Comparison of ENCODE assay signal across 17 cellular contexts in the genomic region with DNA sequence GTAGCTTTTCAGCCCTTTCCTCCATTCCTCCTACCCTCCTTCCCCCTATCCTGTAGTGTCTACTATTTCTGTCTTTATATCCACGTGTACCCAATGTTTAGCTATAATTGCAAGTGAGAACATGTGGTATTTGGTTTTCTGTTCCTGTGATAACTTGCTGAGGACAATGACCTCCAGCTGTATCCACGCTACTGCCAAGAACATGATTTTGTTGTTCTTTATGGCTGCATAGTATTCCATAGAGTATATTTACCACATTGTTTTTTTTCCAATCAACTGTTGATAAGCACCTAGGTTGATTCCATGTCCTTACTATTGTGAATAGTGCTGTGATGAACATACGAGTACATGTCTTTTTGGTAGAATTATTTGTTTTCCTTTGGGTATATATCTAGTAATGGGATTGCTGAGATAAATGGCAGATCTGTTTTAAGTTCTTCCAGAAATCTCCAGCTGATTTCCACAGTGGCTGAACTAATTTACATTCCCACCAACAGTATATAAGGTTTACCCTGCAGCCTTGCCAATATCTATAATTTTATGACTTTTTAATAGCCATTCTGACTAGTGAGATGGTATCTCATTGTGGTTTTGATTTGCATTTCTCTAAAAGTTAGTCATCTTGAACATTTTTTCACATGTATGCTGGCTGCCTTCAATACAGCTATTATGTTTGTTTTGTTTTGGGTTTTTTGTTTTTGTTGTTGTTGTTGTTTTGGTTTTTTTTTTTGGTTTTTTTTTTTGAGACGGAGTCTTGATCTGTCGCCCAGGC. TPM values are rescaled to one million over a fixed set of nuclear protein-coding genes. Genes with fewer than 3 reads are reported as not detected.
DNase-seq lines count a peak whose midpoint lies in the region; ATAC-seq and TF ChIP-seq lines count a peak whose summit lies in the region.
"Had no signal": no experiment of that assay in that cellular context is flagged by ENCODE, and none has a peak within 500 bp of the region (broad histone marks: within the 10 kb centered on the region; RNA-seq: fewer than 3 reads in every experiment).

No MANE protein-coding gene starts in this region.

- H3K27me3 Mint-ChIP-seq in stimulated activated naive CD8-positive, alpha-beta T cell treated with anti-CD3 and anti-CD28 coated beads, Interleukin-15, amount 100 ng/mL, for 72 hours: no peaks in the 10 kb centered on the region

- no peaks in the 10 kb centered on the region for H3K9me3 ChIP-seq in Karpas-422 (ENCODE audit: low read length)
- H3K9me3 ChIP-seq: BLaER1 treated with 17β-estradiol and CSF1 and Interleukin-3, amounts not matched to agents 10 nM and 100 nM; MG63; Peyer's patch had no signal

- H3K36me3 ChIP-seq in Karpas-422 (ENCODE audit: insufficient read depth, low read length): peaks cover 47% of the 10 kb centered on the region

- no peak overlapping the region for H3K9ac ChIP-seq in Karpas-422 (ENCODE audit: low read length)
- H3K9ac ChIP-seq: BLaER1 treated with 17β-estradiol and CSF1 and Interleukin-3, amounts not matched to agents 10 nM and 100 nM had no signal

- H3K4me3 ChIP-seq in Karpas-422 (ENCODE audit: low read length): no peak overlapping the region
- H3K4me3 ChIP-seq in astrocyte of the cerebellum (ENCODE audit: low read depth, low read length): no peak overlapping the region
- H3K4me3 ChIP-seq: BLaER1 treated with 17β-estradiol and CSF1 and Interleukin-3, amounts not matched to agents 10 nM and 100 nM; MG63; Peyer's patch had no signal

- no peak for DNase-seq in stimulated activated naive CD8-positive, alpha-beta T cell treated with anti-CD3 and anti-CD28 coated beads, Interleukin-15, amount 100 ng/mL, for 72 hours
- no peak for DNase-seq in stimulated activated naive CD8-positive, alpha-beta T cell treated with anti-CD3 and anti-CD28 coated beads, Interleukin-15, Interleukin-2, amounts not matched to agents 100 U/mL and 50 U/mL, for 24 hours
- peak; percentile 37 for DNase-seq in Karpas-422
- DNase-seq in astrocyte of the cerebellum (ENCODE audit: low read depth): peak; percentile 26
- DNase-seq in NCI-H82 treated with DMSO at 0.1 percent for 48 hours (lab: John Stamatoyannopoulos, UW; ENCODE audit: unreplicated experiment): no peak
- no peak for DNase-seq in A172 (ENCODE audit: low spot score)
- DNase-seq: DMS 273 treated with DMSO at 0.1 percent for 48 hours, MG63, NCI-H1092 treated with DMSO at 0.1 percent for 48 hours, NCI-H1694 treated with DMSO at 0.1 percent for 48 hours, NCI-H446, NCI-H774, Peyer's patch, Right ventricle myocardium superior had no signal

- in situ Hi-C loops in astrocyte of the cerebellum (cut with HindIII; ENCODE audit: low sequenced_read_pairs): loop anchor here (10.0 to 25.0 kb wide), 2 partner anchors 65 to 433 kb away; no protein-coding TSS in a partner anchor

- H3K4me3 Mint-ChIP-seq in stimulated activated naive CD8-positive, alpha-beta T cell treated with anti-CD3 and anti-CD28 coated beads, Interleukin-15, amount 100 ng/mL, for 72 hours: no peak overlapping the region

- no peaks in the 10 kb centered on the region for H3K27me3 ChIP-seq in Karpas-422 (ENCODE audit: low read length)
- H3K27me3 ChIP-seq: BLaER1 treated with 17β-estradiol and CSF1 and Interleukin-3, amounts not matched to agents 10 nM and 100 nM; MG63; Peyer's patch had no signal

- H3K79me2 ChIP-seq in Karpas-422 (ENCODE audit: low read length): no peaks in the 10 kb centered on the region

- no peaks in the 10 kb centered on the region for H3K9me2 ChIP-seq in Karpas-422 (replicated peaks; ENCODE audit: insufficient read depth, low read length)

- H3K27ac Mint-ChIP-seq in stimulated activated naive CD8-positive, alpha-beta T cell treated with anti-CD3 and anti-CD28 coated beads, Interleukin-15, amount 100 ng/mL, for 72 hours: peak overlapping the region in 1 of 2 donors; percentile 20

- H2AFZ ChIP-seq in Karpas-422 (ENCODE audit: low read length): no peak overlapping the region

- no peaks in the 10 kb centered on the region for H4K20me1 ChIP-seq in Karpas-422 (ENCODE audit: insufficient read depth, low read depth, low read length)

- H3K9me3 Mint-ChIP-seq in stimulated activated naive CD8-positive, alpha-beta T cell treated with anti-CD3 and anti-CD28 coated beads, Interleukin-15, amount 100 ng/mL, for 72 hours: no peaks in the 10 kb centered on the region

- no peak overlapping the region for H3K27ac ChIP-seq in Karpas-422 (ENCODE audit: low read length)
- H3K27ac ChIP-seq: BLaER1 treated with 17β-estradiol and CSF1 and Interleukin-3, amounts not matched to agents 10 nM and 100 nM; Peyer's patch had no signal

- H3K4me1 ChIP-seq in Karpas-422 (ENCODE audit: low read length): no peaks in the 10 kb centered on the region
- H3K4me1 ChIP-seq: BLaER1 treated with 17β-estradiol and CSF1 and Interleukin-3, amounts not matched to agents 10 nM and 100 nM; Peyer's patch had no signal

- H3K4me1 Mint-ChIP-seq in stimulated activated naive CD8-positive, alpha-beta T cell treated with anti-CD3 and anti-CD28 coated beads, Interleukin-15, amount 100 ng/mL, for 72 hours: no peaks in the 10 kb centered on the region

- TF ChIP-seq CTCF in astrocyte of the cerebellum (IDR thresholded peaks at IDR 0.05; ENCODE audit: low read depth, low read length, missing control alignments): no peak

- peak; percentile 66 for ATAC-seq in stimulated activated naive CD8-positive, alpha-beta T cell treated with anti-CD3 and anti-CD28 coated beads, Interleukin-15, amount 100 ng/mL, for 72 hours
- ATAC-seq in stimulated activated naive CD8-positive, alpha-beta T cell treated with anti-CD3 and anti-CD28 coated beads, Interleukin-15, Interleukin-2, amounts not matched to agents 100 U/mL and 50 U/mL, for 24 hours: no peak
- no peak for ATAC-seq in GM21717 (IDR thresholded peaks at IDR 0.05; ENCODE audit: unreplicated experiment)
- ATAC-seq: HCT116 had no signal

- H3K4me2 ChIP-seq in Karpas-422 (ENCODE audit: low read depth, low read length, poor library complexity, severe bottlenecking): no peak overlapping the region
- H3K4me2 ChIP-seq: BLaER1 treated with 17β-estradiol and CSF1 and Interleukin-3, amounts not matched to agents 10 nM and 100 nM had no signal

RNA-seq across cellular contexts. Expression of a gene that starts 10.9 kb away (rescaled TPM):
- total RNA-seq in Karpas-422 (2014; rRNA removed; shearing (Covaris generic); ENCODE audit: low replicate concordance): 57.3 and 78.3 TPM in 2 replicates
- total RNA-seq in A172 (2014; rRNA removed; shearing (Covaris generic)): 416 and 441 TPM in 2 replicates

RNA-seq across cellular contexts. Expression of a gene that starts 31.5 kb away (rescaled TPM):
- 43.5 and 51.3 TPM in 2 replicates for total RNA-seq in Karpas-422 (2014; rRNA removed; shearing (Covaris generic); ENCODE audit: low replicate concordance)
- 116 and 122 TPM in 2 replicates for total RNA-seq in A172 (2014; rRNA removed; shearing (Covaris generic))

Comparison
In these comparisons a context has a peak if more than half of its experiments do, and no peak if none do; other contexts are left out.
1. DNase-seq: peak in Karpas-422 (single experiment) and astrocyte of the cerebellum (single experiment); none in stimulated activated naive CD8-positive, alpha-beta T cell treated with anti-CD3 and anti-CD28 coated beads, Interleukin-15, amount 100 ng/mL, for 72 hours (0 of 2), stimulated activated naive CD8-positive, alpha-beta T cell treated with anti-CD3 and anti-CD28 coated beads, Interleukin-15, Interleukin-2, amounts not matched to agents 100 U/mL and 50 U/mL, for 24 hours (single experiment), NCI-H82 treated with DMSO at 0.1 percent for 48 hours (single experiment) and A172 (single experiment).